ENCODE assay signal across 13 cellular contexts in the genomic region with DNA sequence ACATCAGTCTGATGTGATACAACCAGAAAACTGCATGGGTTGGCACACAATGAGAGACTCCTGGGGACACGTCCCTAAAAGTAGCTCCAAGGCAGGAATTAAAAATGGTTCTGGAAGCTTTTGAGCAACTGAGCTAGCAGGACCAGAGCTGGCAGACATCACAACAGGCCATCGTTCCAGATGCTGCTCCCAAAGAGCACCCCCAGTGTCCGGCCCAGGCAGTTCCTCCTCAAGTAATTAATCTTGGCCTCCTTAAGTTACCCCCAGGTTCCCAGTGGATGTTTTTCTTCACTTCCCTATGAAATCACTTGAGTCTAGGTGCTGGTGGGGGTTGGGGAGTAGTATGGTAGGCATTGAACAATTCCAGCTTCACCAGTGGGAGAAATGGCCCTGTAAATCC.
DNase-seq lines count a peak whose midpoint lies in the region; ATAC-seq and TF ChIP-seq lines count a peak whose summit lies in the region.
"Had no signal": no experiment of that assay in that cellular context is flagged by ENCODE, and none has a peak within 500 bp of the region (broad histone marks: within the 10 kb centered on the region; RNA-seq: fewer than 3 reads in every experiment).

No MANE protein-coding gene starts in this region.

- no peak overlapping the region for H3K4me3 Mint-ChIP-seq in GM23338
- H3K4me3 Mint-ChIP-seq in endodermal cell = no peak overlapping the region
- H3K4me3 Mint-ChIP-seq: CD4-positive, alpha-beta memory T cell; IgD-negative memory B cell had no signal

- no TSS peak for BruUV-seq in PC-3 (replicated peaks; lab: Mats Ljungman, UMichigan)

- H3K27me3 ChIP-seq in GM23338 (ENCODE audit: insufficient read depth) (no peaks in the 10 kb centered on the region), PC-3 (ENCODE audit: low read length) (no peaks in the 10 kb centered on the region), endodermal cell (ENCODE audit: control insufficient read depth, insufficient read depth, low read length, poor library complexity, severe bottlenecking) (no peaks in the 10 kb centered on the region), osteoblast (ENCODE audit: insufficient read depth, low read length) (no peaks in the 10 kb centered on the region)
- H3K27me3 ChIP-seq: BE2C had no signal

- H3K9me2 ChIP-seq in GM23338 (ENCODE audit: insufficient read depth) (no peaks in the 10 kb centered on the region), PC-3 (replicated peaks; ENCODE audit: low read length) (no peaks in the 10 kb centered on the region)

- H3K9ac ChIP-seq in PC-3 (ENCODE audit: low read length) = peak overlapping the region; percentile 46
- H3K9ac ChIP-seq in endodermal cell (ENCODE audit: extremely low read depth, low read length, poor library complexity, severe bottlenecking) = no peak overlapping the region

- H3K4me1 Mint-ChIP-seq in GM23338 (peaks cover 17% of the 10 kb centered on the region), endodermal cell (peaks cover 12% of the 10 kb centered on the region)
- H3K4me1 Mint-ChIP-seq: CD4-positive, alpha-beta memory T cell; IgD-negative memory B cell had no signal

- DNase-seq in GM23338 (ENCODE audit: low spot score) = peak; percentile 8
- no peak for DNase-seq in PC-3
- DNase-seq in endodermal cell = no peak
- no peak for DNase-seq in osteoblast (ENCODE audit: insufficient read length, low spot score, missing footprints)
- no peak for DNase-seq in activated CD4-positive, CD25-positive, alpha-beta regulatory T cell (lab: John Stamatoyannopoulos, UW)
- DNase-seq: BE2C; CD4-positive, alpha-beta memory T cell; SHP77 treated with DMSO at 0.1 percent for 48 hours had no signal

- H2AFZ ChIP-seq in GM23338 (peak overlapping the region; percentile 5), PC-3 (ENCODE audit: low read length) (peak overlapping the region; percentile 18; the same call in 1 of the 2 replicates), osteoblast (ENCODE audit: low read length) (peak overlapping the region; percentile 69)

- TF ChIP-seq CTCF in GM23338 (conservative IDR thresholded peaks at IDR 0.05; ENCODE audit: low read depth in 2 of 2) (0 out of 4 replicates have a peak, but pooled peaks of 1 of the 2 experiments have one; percentile 4), PC-3 (conservative IDR thresholded peaks at IDR 0.05; ENCODE audit: low read depth, low read length) (no peak), endodermal cell (conservative IDR thresholded peaks at IDR 0.05) (peak; percentile 21), osteoblast (IDR thresholded peaks at IDR 0.05; ENCODE audit: extremely low read depth, low read depth, low read length) (no peak)

- no peak overlapping the region for H3K27ac ChIP-seq in GM23338 (ENCODE audit: low read depth)
- H3K27ac ChIP-seq in PC-3 (ENCODE audit: low read length) = peak overlapping the region; percentile 89
- H3K27ac ChIP-seq in endodermal cell (ENCODE audit: low read depth, low read length) = no peak overlapping the region
- no peak overlapping the region for H3K27ac ChIP-seq in osteoblast (ENCODE audit: low read depth, low read length)

- peaks cover 5% of the 10 kb centered on the region; the same call in 2 of the 3 replicates for H3K9me3 Mint-ChIP-seq in GM23338
- peaks cover 8% of the 10 kb centered on the region for H3K9me3 Mint-ChIP-seq in endodermal cell
- H3K9me3 Mint-ChIP-seq: IgD-negative memory B cell had no signal

- H3K27ac Mint-ChIP-seq in GM23338 (peak overlapping the region; percentile 33; the same call in 1 of the 2 replicates), endodermal cell (no peak overlapping the region)
- H3K27ac Mint-ChIP-seq: CD4-positive, alpha-beta memory T cell; IgD-negative memory B cell had no signal

- peaks cover 13% of the 10 kb centered on the region for H3K4me1 ChIP-seq in GM23338 (ENCODE audit: insufficient read depth)
- peaks cover 34% of the 10 kb centered on the region for H3K4me1 ChIP-seq in PC-3 (ENCODE audit: insufficient read depth, low read length)
- peaks cover 6% of the 10 kb centered on the region for H3K4me1 ChIP-seq in endodermal cell (ENCODE audit: control insufficient read depth, insufficient read depth, low read length)
- H3K4me1 ChIP-seq in osteoblast (ENCODE audit: insufficient read depth, low read length) = no peaks in the 10 kb centered on the region
- H3K4me1 ChIP-seq: BE2C had no signal

- H3K79me2 ChIP-seq in GM23338 (replicated peaks; ENCODE audit: insufficient read depth) (no peaks in the 10 kb centered on the region), PC-3 (ENCODE audit: low read length) (no peaks in the 10 kb centered on the region), osteoblast (ENCODE audit: insufficient read depth, low read length) (no peaks in the 10 kb centered on the region)

- no peaks in the 10 kb centered on the region; the same call in 1 of the 2 replicates for H3K36me3 ChIP-seq in GM23338 (ENCODE audit: insufficient read depth)
- no peaks in the 10 kb centered on the region for H3K36me3 ChIP-seq in PC-3 (ENCODE audit: low read depth, low read length)
- H3K36me3 ChIP-seq in endodermal cell (ENCODE audit: control insufficient read depth, insufficient read depth, low read length) = no peaks in the 10 kb centered on the region
- no peaks in the 10 kb centered on the region for H3K36me3 ChIP-seq in osteoblast (ENCODE audit: insufficient read depth, low read length)
- H3K36me3 ChIP-seq: BE2C, HAP-1 had no signal

- no peak overlapping the region for H3K4me3 ChIP-seq in GM23338
- H3K4me3 ChIP-seq in PC-3 (ENCODE audit: low read length) = 0 out of 2 replicates have a peak overlapping the region, but pooled peaks have one; percentile 12
- H3K4me3 ChIP-seq in endodermal cell (ENCODE audit: low read length) = no peak overlapping the region
- H3K4me3 ChIP-seq in osteoblast (ENCODE audit: insufficient read depth, low read length) = no peak overlapping the region
- H3K4me3 ChIP-seq: HAP-1 had no signal

- peaks cover 5% of the 10 kb centered on the region; the same call in 2 of the 3 replicates for H3K36me3 Mint-ChIP-seq in GM23338 (ENCODE audit: low read depth)
- H3K36me3 Mint-ChIP-seq in endodermal cell (ENCODE audit: low read depth) = no peaks in the 10 kb centered on the region
- H3K36me3 Mint-ChIP-seq: CD4-positive, alpha-beta memory T cell; IgD-negative memory B cell had no signal

- POLR2A ChIA-PET in PC-3 (lab: Charles Lee; ENCODE audit: unreplicated experiment) = interaction anchor here (0.5 kb wide), 1 partner anchor 87 kb away, joined by 7 read pairs; no protein-coding TSS in a partner anchor

- CTCF ChIA-PET in PC-3 (lab: Charles Lee) = interaction anchor here (0.5 to 1.2 kb wide), 7 partner anchors 13 to 741 kb away, joined by 3 to 11 read pairs (median 4); no protein-coding TSS in a partner anchor

- WGBS in endodermal cell (ENCODE audit: insufficient coverage in 1 of 2, insufficient read length in 1 of 2), 2 experiments = 89% methylated on average over 3 of the region's 3 CpGs; no CpG with 5 or more reads in 1 of the 2 experiments

- intact Hi-C loops in PC-3 (cut with micrococcal nuclease) = loop anchor here (1.0 to 10.0 kb wide), 7 partner anchors 75 to 713 kb away; a partner anchor contains a TSS

- no peak overlapping the region for H3K4me2 ChIP-seq in GM23338
- H3K4me2 ChIP-seq in PC-3 (ENCODE audit: low read length) = peak overlapping the region; percentile 68
- no peak overlapping the region for H3K4me2 ChIP-seq in osteoblast (ENCODE audit: insufficient read depth, low read length)

- H4K20me1 ChIP-seq in GM23338 (replicated peaks; ENCODE audit: insufficient read depth) (no peaks in the 10 kb centered on the region), PC-3 (ENCODE audit: low read length) (no peaks in the 10 kb centered on the region), osteoblast (ENCODE audit: insufficient read depth, low read length) (no peaks in the 10 kb centered on the region)

- H3F3A ChIP-seq in GM23338 (replicated peaks; ENCODE audit: low read depth) (no peaks in the 10 kb centered on the region), PC-3 (ENCODE audit: low read length, unreplicated experiment) (no peaks in the 10 kb centered on the region)

- no peaks in the 10 kb centered on the region for H3K9me3 ChIP-seq in PC-3 (ENCODE audit: low read length)
- peaks cover 10% of the 10 kb centered on the region for H3K9me3 ChIP-seq in endodermal cell (ENCODE audit: control insufficient read depth, low read length)
- no peaks in the 10 kb centered on the region for H3K9me3 ChIP-seq in osteoblast (ENCODE audit: low read depth, low read length)
- H3K9me3 ChIP-seq: BE2C had no signal

- ATAC-seq in GM23338 (no peak), PC-3 (peak; percentile 6), GM19328 (IDR thresholded peaks at IDR 0.05; ENCODE audit: unreplicated experiment) (no peak), GM18868 (IDR thresholded peaks at IDR 0.05; ENCODE audit: unreplicated experiment) (no peak)
- ATAC-seq: Panc1 had no signal

- H3K27me3 Mint-ChIP-seq in GM23338 (ENCODE audit: insufficient read depth, low read depth, poor library complexity) = peaks cover 5% of the 10 kb centered on the region
- no peaks in the 10 kb centered on the region for H3K27me3 Mint-ChIP-seq in endodermal cell (ENCODE audit: insufficient read depth)
- H3K27me3 Mint-ChIP-seq: CD4-positive, alpha-beta memory T cell; IgD-negative memory B cell had no signal

TF ChIP-seq in GM23338, 12 proteins besides CTCF, POLR2A, EP300 and RAD21 (continues in another document):
- no peak for TF ChIP-seq EZH2 (IDR thresholded peaks at IDR 0.05; ENCODE audit: low read depth, unreplicated experiment)
- no peak for TF ChIP-seq STAT1 (IDR thresholded peaks at IDR 0.05; ENCODE audit: unreplicated experiment)
- no peak for TF ChIP-seq ZNF331 (CRISPR knock-in tag; IDR thresholded peaks at IDR 0.05; ENCODE audit: low read depth)
- TF ChIP-seq CREB1 (CRISPR knock-in tag; IDR thresholded peaks at IDR 0.05; ENCODE audit: low read depth) = no peak

Comparison
In these comparisons a context has a peak if more than half of its experiments do, and no peak if none do; other contexts are left out.
1. H2AFZ ChIP-seq: peak in every context shown above with its lines; median percentile 69 in osteoblast; 18 in PC-3; 5 in GM23338.